ENCODE assay signal across 29 cellular contexts in genomic region chr2:170145675-170146432, GRCh38. TPM values are rescaled to one million over a fixed set of nuclear protein-coding genes. Genes with fewer than 3 reads are reported as not detected.
A peak's percentile ranks its signal among the peaks of the same experiment; 100 is the strongest.
DNase-seq lines count a peak whose midpoint lies in the region; ATAC-seq, FAIRE-seq and TF ChIP-seq lines count a peak whose summit lies in the region.
"Had no signal": no experiment of that assay in that cellular context is flagged by ENCODE, and none has a peak within 500 bp of the region (broad histone marks: within the 10 kb centered on the region; RNA-seq: fewer than 3 reads in every experiment).

No MANE protein-coding gene starts in this region.

- no peak overlapping the region for H3K14ac ChIP-seq in IMR-90 (replicated peaks; ENCODE audit: low read depth, low read length)

- H3K36me3 ChIP-seq in IMR-90 (ENCODE audit: control insufficient read depth, insufficient read depth, low read length) (no peaks in the 10 kb centered on the region), SK-N-SH (replicated peaks in 1 of 2; ENCODE audit: control insufficient read depth in 1 of 2, insufficient read depth in 2 of 2, low read length in 1 of 2) (no peaks in the 10 kb centered on the region)
- H3K36me3 ChIP-seq: HAP-1, neutrophil, SJCRH30 had no signal

- in situ Hi-C loops in IMR-90 (cut with MboI; ENCODE audit: low sequenced_read_pairs) = no loop called here

- H3K79me2 ChIP-seq in SK-N-SH (ENCODE audit: insufficient read depth) = no peaks in the 10 kb centered on the region

- H3K4me1 Mint-ChIP-seq in nephron = peaks cover 29% of the 10 kb centered on the region
- H3K4me1 Mint-ChIP-seq: activated CD4-positive, alpha-beta memory T cell treated with anti-CD3 and anti-CD28 coated beads, Interleukin-2, amount 10 ng/mL, durations not matched to agents 7 days and 5 days; stimulated activated naive B cell treated with anti-CD40 and anti-IgM and Interleukin-4, amounts not matched to agents 10 μg/mL and 1 μg/mL and 100 μg/mL, for 72 hours had no signal

- no peaks in the 10 kb centered on the region for H3F3A ChIP-seq in SK-N-SH (replicated peaks; ENCODE audit: insufficient read depth)

- H3K9me3 Mint-ChIP-seq in nephron = peaks cover 5% of the 10 kb centered on the region
- H3K9me3 Mint-ChIP-seq: activated CD4-positive, alpha-beta memory T cell treated with anti-CD3 and anti-CD28 coated beads, Interleukin-2, amount 10 ng/mL, durations not matched to agents 7 days and 5 days; activated naive CD4-positive, alpha-beta T cell treated with anti-CD3 and anti-CD28 coated beads, Interleukin-2, amount 50 U/mL, for 72 hours; activated T-helper 2 cell treated with anti-CD3 and anti-CD28 coated beads, Interferon-gamma antibody, Interleukin-2, Interleukin-4, amounts not matched to agents 10 μg/mL and 5 μg/mL and 100 μg/mL, durations not matched to agents 14 hours and 24 hours and 36 hours; memory B cell; stimulated activated naive B cell treated with anti-CD40 and anti-IgM and Interleukin-4, amounts not matched to agents 10 μg/mL and 1 μg/mL and 100 μg/mL, for 72 hours had no signal

- ATAC-seq in IMR-90 (ENCODE audit: low read depth) = peak; percentile 46; the same call in 1 of the 2 replicates
- no peak for ATAC-seq in HG02852 (IDR thresholded peaks at IDR 0.05; ENCODE audit: unreplicated experiment)
- no peak for ATAC-seq in HG03135 (IDR thresholded peaks at IDR 0.05; ENCODE audit: unreplicated experiment)
- ATAC-seq: activated naive CD4-positive, alpha-beta T cell treated with anti-CD3 and anti-CD28 coated beads, Interleukin-2, amount 50 U/mL, for 72 hours; sciatic nerve; stimulated activated naive B cell treated with anti-CD40 and anti-IgM and Interleukin-4, amounts not matched to agents 10 μg/mL and 1 μg/mL and 100 μg/mL, for 72 hours had no signal

- no peak overlapping the region for H4K8ac ChIP-seq in IMR-90 (ENCODE audit: low read depth in 2 of 2, low read length in 2 of 2)

- H3K4me1 ChIP-seq in IMR-90 (ENCODE audit: control insufficient read depth, insufficient read depth, low read length) = no peaks in the 10 kb centered on the region
- H3K4me1 ChIP-seq in SK-N-SH (ENCODE audit: control insufficient read depth in 1 of 2, insufficient read depth in 2 of 2, low read depth in 1 of 2, low read length in 1 of 2) = peaks cover 6 to 25% of the 10 kb centered on the region in 2 experiments
- H3K4me1 ChIP-seq: SJCRH30 had no signal

- no peak overlapping the region for H4K91ac ChIP-seq in IMR-90 (ENCODE audit: insufficient read depth, low read depth, low read length)

- BruUV-seq in IMR-90 (replicated peaks; lab: Mats Ljungman, UMichigan) = no TSS peak

- H2AK5ac ChIP-seq in IMR-90 (ENCODE audit: low read depth, low read length) = no peak overlapping the region

- no peak overlapping the region for H3K18ac ChIP-seq in IMR-90 (ENCODE audit: low read depth, low read length)

- no peaks in the 10 kb centered on the region for H3K9me2 ChIP-seq in SK-N-SH

- no peak overlapping the region for H2BK120ac ChIP-seq in IMR-90 (ENCODE audit: low read depth, low read length)

- H3K4me2 ChIP-seq in IMR-90 (ENCODE audit: low read depth, low read length) (no peak overlapping the region), SK-N-SH (no peak overlapping the region)

- H3K27me3 ChIP-seq in IMR-90 (ENCODE audit: control insufficient read depth, insufficient read depth, low read length) (no peaks in the 10 kb centered on the region), SK-N-SH (ENCODE audit: insufficient read depth) (no peaks in the 10 kb centered on the region)
- H3K27me3 ChIP-seq: neutrophil, SJCRH30 had no signal

- dilution Hi-C loops in IMR-90 (cut with HindIII; ENCODE audit: low sequenced_read_pairs, unreplicated experiment) = no loop called here

- intact Hi-C loops in IMR-90 (cut with micrococcal nuclease) = loop anchor here (5.0 kb wide), 1 partner anchor 54 kb away; no protein-coding TSS in a partner anchor

- TF ChIP-seq POLR2A in IMR-90 (IDR thresholded peaks at IDR 0.05; ENCODE audit: low read depth, low read length) = no peak

- TF ChIP-seq CTCF in IMR-90 (conservative IDR thresholded peaks at IDR 0.05; ENCODE audit: low read depth, low read length) (no peak), SK-N-SH (IDR thresholded peaks at IDR 0.05) (no peak), nephron (IDR thresholded peaks at IDR 0.05; ENCODE audit: unreplicated experiment in 3 of 3) (no peak)

- H3K9me3 ChIP-seq in IMR-90 (ENCODE audit: control insufficient read depth, insufficient read depth, low read length) (no peaks in the 10 kb centered on the region; the same call in 1 of the 2 replicates), SK-N-SH (no peaks in the 10 kb centered on the region)
- H3K9me3 ChIP-seq: HAP-1, neutrophil, SJCRH30 had no signal

- no peak overlapping the region for H2BK20ac ChIP-seq in IMR-90 (ENCODE audit: low read depth, low read length)

- no peak overlapping the region for H4K5ac ChIP-seq in IMR-90 (ENCODE audit: low read depth, low read length)

- peak; percentile 39 for FAIRE-seq in G401.6 (lab: Jason Lieb, UNC)
- FAIRE-seq: colon, HTR-8/SVneo, TTC549 had no signal

- H3K27ac ChIP-seq in IMR-90 (ENCODE audit: insufficient read depth, low read length) (no peak overlapping the region), SK-N-SH (ENCODE audit: low read depth in 2 of 2, low read length in 1 of 2) (peak overlapping the region in 1 of 2 experiments; percentile 60; a peak in 2 of 4 replicates)
- H3K27ac ChIP-seq: neutrophil, SJCRH30 had no signal

- H4K20me1 ChIP-seq in IMR-90 (ENCODE audit: insufficient read depth, low read length) = no peaks in the 10 kb centered on the region
- H4K20me1 ChIP-seq in SK-N-SH (ENCODE audit: insufficient read depth) = no peaks in the 10 kb centered on the region

- H3K56ac ChIP-seq in IMR-90 (ENCODE audit: extremely low read depth, insufficient read depth, low read length) = no peak overlapping the region

- H3K9me1 ChIP-seq in IMR-90 (ENCODE audit: insufficient read depth, low read length) = no peaks in the 10 kb centered on the region

- H3K27me3 Mint-ChIP-seq in nephron (ENCODE audit: low read depth) = peaks cover 4% of the 10 kb centered on the region
- H3K27me3 Mint-ChIP-seq: stimulated activated naive B cell treated with anti-CD40 and anti-IgM and Interleukin-4, amounts not matched to agents 10 μg/mL and 1 μg/mL and 100 μg/mL, for 72 hours had no signal

- peak in 1 of 2 experiments; percentile 31; a peak in 1 of 4 replicates for TF ChIP-seq EP300 in SK-N-SH (IDR thresholded peaks at IDR 0.05; ENCODE audit: borderline replicate concordance in 1 of 2, low read depth in 1 of 2, low read length in 1 of 2)

- DNase-seq in IMR-90 = no peak
- DNase-seq in SK-N-SH = peak; percentile 46
- DNase-seq in effector CD4-positive, alpha-beta T cell = no peak
- DNase-seq in cortex of kidney (lab: John Stamatoyannopoulos, UW) = no peak
- DNase-seq: activated CD4-positive, alpha-beta memory T cell treated with anti-CD3 and anti-CD28 coated beads, Interleukin-2, amount 10 ng/mL, durations not matched to agents 7 days and 5 days; activated CD4-positive, alpha-beta T cell treated with anti-CD3 and anti-CD28 coated beads for 1 hour; anterior cingulate cortex; DMS79 treated with DMSO at 0.1 percent for 48 hours; effector memory CD4-positive, alpha-beta T cell; erythroblast; NCI-H187 treated with DMSO at 0.1 percent for 48 hours; NCI-H524; SJCRH30; stimulated activated naive B cell treated with anti-CD40 and anti-IgM and Interleukin-4, amounts not matched to agents 10 μg/mL and 1 μg/mL and 100 μg/mL, for 72 hours had no signal

- no peak overlapping the region for H2AFZ ChIP-seq in IMR-90 (replicated peaks; ENCODE audit: low read length, poor library complexity)
- H2AFZ ChIP-seq in SK-N-SH (ENCODE audit: low read depth) = peak overlapping the region; percentile 47

- no peak overlapping the region for H2AK9ac ChIP-seq in IMR-90 (replicated peaks; ENCODE audit: low read depth, low read length, poor library complexity)

- H3K79me1 ChIP-seq in IMR-90 (ENCODE audit: low read depth in 1 of 2, low read length in 2 of 2) = no peaks in the 10 kb centered on the region

- H3K4me3 ChIP-seq in IMR-90 (ENCODE audit: insufficient read depth, low read depth, low read length) (no peak overlapping the region), SK-N-SH (ENCODE audit: low read depth in 2 of 2, low read length in 1 of 2) (no peak overlapping the region)
- H3K4me3 ChIP-seq: HAP-1, SJCRH30 had no signal

- H2BK5ac ChIP-seq in IMR-90 (ENCODE audit: low read depth, low read length, poor library complexity, severe bottlenecking) = no peak overlapping the region

- WGBS in IMR-90 (ENCODE audit: extremely low coverage in 2 of 2, insufficient read length in 1 of 2), 2 experiments = 80% methylated on average over 1 of the region's 7 CpGs; no CpG with 5 or more reads in 1 of the 2 experiments
- WGBS in SK-N-SH (ENCODE audit: low lambda C conversion rate) = 47% methylated on average over 7 of the region's 7 CpGs

- H3K36me3 Mint-ChIP-seq in nephron (ENCODE audit: low read depth) = no peaks in the 10 kb centered on the region
- H3K36me3 Mint-ChIP-seq: activated naive CD4-positive, alpha-beta T cell treated with anti-CD3 and anti-CD28 coated beads, Interleukin-2, amount 50 U/mL, for 72 hours; CD14-positive monocyte; memory B cell; stimulated activated naive B cell treated with anti-CD40 and anti-IgM and Interleukin-4, amounts not matched to agents 10 μg/mL and 1 μg/mL and 100 μg/mL, for 72 hours had no signal

- H3K27ac Mint-ChIP-seq in nephron = peak overlapping the region; percentile 68 to 96 (median 86)
- H3K27ac Mint-ChIP-seq: activated CD4-positive, alpha-beta memory T cell treated with anti-CD3 and anti-CD28 coated beads, Interleukin-2, amount 10 ng/mL, durations not matched to agents 7 days and 5 days; activated naive CD4-positive, alpha-beta T cell treated with anti-CD3 and anti-CD28 coated beads, Interleukin-2, amount 50 U/mL, for 72 hours; activated T-helper 2 cell treated with anti-CD3 and anti-CD28 coated beads, Interferon-gamma antibody, Interleukin-2, Interleukin-4, amounts not matched to agents 10 μg/mL and 5 μg/mL and 100 μg/mL, durations not matched to agents 14 hours and 24 hours and 36 hours; CD14-positive monocyte; memory B cell; progenitor cell of endocrine pancreas; stimulated activated naive B cell treated with anti-CD40 and anti-IgM and Interleukin-4, amounts not matched to agents 10 μg/mL and 1 μg/mL and 100 μg/mL, for 72 hours had no signal

- POLR2A ChIA-PET in IMR-90 (lab: Charles Lee; ENCODE audit: unreplicated experiment) = no interaction called here
- POLR2A ChIA-PET in SK-N-SH (lab: Yijun Ruan, JAX) = interaction anchor here (1.0 kb wide), 1 partner anchor 79 kb away, joined by 3 read pairs; no protein-coding TSS in a partner anchor

- TF ChIP-seq RAD21 in IMR-90 (IDR thresholded peaks at IDR 0.05; ENCODE audit: low read length) (no peak), SK-N-SH (IDR thresholded peaks at IDR 0.05; ENCODE audit: low read length) (no peak)

- no peak overlapping the region for H3K4ac ChIP-seq in IMR-90 (ENCODE audit: low read depth, low read length)

- H3K4me3 Mint-ChIP-seq in nephron = no peak overlapping the region
- H3K4me3 Mint-ChIP-seq: activated CD4-positive, alpha-beta memory T cell treated with anti-CD3 and anti-CD28 coated beads, Interleukin-2, amount 10 ng/mL, durations not matched to agents 7 days and 5 days; CD14-positive monocyte; memory B cell; stimulated activated naive B cell treated with anti-CD40 and anti-IgM and Interleukin-4, amounts not matched to agents 10 μg/mL and 1 μg/mL and 100 μg/mL, for 72 hours had no signal

- H2BK15ac ChIP-seq in IMR-90 (ENCODE audit: low read depth, low read length) = no peak overlapping the region

- H3K9ac ChIP-seq in IMR-90 (ENCODE audit: low read depth, low read length) = no peak overlapping the region
- no peak overlapping the region for H3K9ac ChIP-seq in SK-N-SH

- CTCF ChIA-PET in IMR-90 (lab: Yijun Ruan, JAX) = interaction anchor here (1.5 kb wide), 1 partner anchor 10 kb away, joined by 7 read pairs; no protein-coding TSS in a partner anchor
- CTCF ChIA-PET in SK-N-SH (lab: Yijun Ruan, JAX) = interaction anchor here (0.6 to 1.8 kb wide), 3 partner anchors 9 to 223 kb away, joined by 3 to 4 read pairs (median 3); no protein-coding TSS in a partner anchor

- H3K23ac ChIP-seq in IMR-90 (ENCODE audit: low read depth, low read length) = no peak overlapping the region

RNA-seq across cellular contexts. Expression of gene MYO3B, which starts 32.1 kb away (rescaled TPM):
- not detected in 2 replicates for total RNA-seq in IMR-90 (2012; rRNA removed)
- 0.02 TPM in 1 of 2 replicates, not detected in the other for polyA plus RNA-seq in IMR-90 (2012; rRNA removed)
- polyA plus RNA-seq in IMR-90 (2012; cell fraction: cytosol; rRNA removed) = not detected in 2 replicates
- polyA plus RNA-seq in IMR-90 (2012; cell fraction: nucleus; rRNA removed; ENCODE audit: low replicate concordance) = 0.02 TPM in 1 of 2 replicates, not detected in the other
- polyA plus RNA-seq in SK-N-SH (2012; rRNA removed) = not detected in 2 replicates
- polyA plus RNA-seq in SK-N-SH (2012; cell fraction: cytosol; rRNA removed) = under 0.01 TPM in 1 of 2 replicates, not detected in the other
- polyA plus RNA-seq in SK-N-SH (2012; cell fraction: nucleus; rRNA removed) = not detected in 2 replicates
- total RNA-seq: progenitor cell of endocrine pancreas had no signal
- polyA plus RNA-seq: CD14-positive monocyte had no signal
